In the genomic region with DNA sequence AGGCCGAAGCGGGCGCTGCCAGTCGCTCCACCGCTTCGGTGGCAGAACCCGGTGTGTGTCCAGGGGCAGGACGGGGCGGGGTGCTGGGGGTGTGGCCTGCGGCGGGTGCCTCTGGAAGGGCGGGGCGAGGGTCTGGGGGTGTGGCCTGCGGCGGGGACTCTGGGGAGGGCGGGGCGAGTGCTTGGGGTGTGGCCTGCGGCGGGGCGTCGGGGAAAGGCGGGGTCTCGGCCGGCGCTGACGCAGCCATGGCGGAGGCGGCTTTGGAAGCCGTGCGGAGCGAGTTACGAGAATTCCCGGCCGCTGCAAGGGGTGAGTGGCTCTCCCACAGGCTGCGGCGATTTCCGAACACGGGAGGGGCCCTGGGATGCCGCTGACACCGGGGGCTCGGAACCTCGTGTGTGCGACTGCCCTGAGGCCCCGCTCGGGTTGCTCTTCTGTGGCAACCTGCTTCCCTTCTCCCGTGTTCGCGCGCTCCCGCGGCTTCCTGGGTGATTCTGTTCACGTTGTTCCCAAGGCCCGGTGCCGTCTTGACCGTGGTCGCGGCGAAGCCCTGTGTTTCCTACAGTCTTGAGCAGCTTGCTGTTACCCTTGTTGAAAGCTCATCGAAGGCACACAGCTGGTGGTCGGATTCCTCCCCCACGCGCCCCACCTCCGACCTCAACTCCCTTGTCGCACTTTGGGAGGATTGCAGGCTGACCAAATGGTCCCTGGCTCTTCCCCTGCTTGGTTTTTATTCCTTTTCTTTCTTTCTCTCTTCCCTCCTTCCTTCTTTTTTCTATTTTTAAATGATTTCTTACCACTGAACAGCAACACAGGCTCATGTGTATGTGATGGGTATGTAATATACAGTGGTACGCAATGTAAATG, we compare ENCODE assay signal across 8 cellular contexts. TPM values are rescaled to one million over a fixed set of nuclear protein-coding genes. Genes with fewer than 3 reads are reported as not detected.
DNase-seq lines count a peak whose midpoint lies in the region; TF ChIP-seq lines count a peak whose summit lies in the region.

A gene (plus strand): TSS at position 213 of the 867 bp plus-strand sequence. CDS start 33 bp downstream, at position 246.

- peak within 1 kb of the TSS; percentile 86 for H3K9ac ChIP-seq in trophoblast cell (ENCODE audit: low read length)

- H3K27me3 ChIP-seq in H7 (ENCODE audit: control insufficient read depth, insufficient read depth, low read length) (peaks cover 2% of the 10 kb centered on the region; the same call in 1 of the 2 replicates), cardiac muscle cell (no peaks in the 10 kb centered on the region), trophoblast cell (ENCODE audit: insufficient read depth, low read length) (no peaks in the 10 kb centered on the region), tibial nerve (no peaks in the 10 kb centered on the region)

- peak within 1 kb of the TSS; percentile 78 for H3K18ac ChIP-seq in trophoblast cell (ENCODE audit: low read length)

- H3K36me3 ChIP-seq in H7 (replicated peaks; ENCODE audit: control insufficient read depth, insufficient read depth, low read length) (peaks cover 1% of the 10 kb centered on the region), cardiac muscle cell (peaks cover 7% of the 10 kb centered on the region), trophoblast cell (ENCODE audit: control insufficient read depth in 1 of 2, insufficient read depth in 2 of 2, low read length in 2 of 2) (peaks cover 26 to 35% of the 10 kb centered on the region in 2 experiments), tibial nerve (peaks cover 0 to 60% (median 0%) of the 10 kb centered on the region in 3 donors)

- peaks cover 3% of the 10 kb centered on the region for H3K79me2 ChIP-seq in trophoblast cell (ENCODE audit: control insufficient read depth, insufficient read depth, low read length, poor library complexity)

- H3K23ac ChIP-seq in trophoblast cell (ENCODE audit: low read length) = no peak within 1 kb of the TSS

- H2BK5ac ChIP-seq in trophoblast cell (ENCODE audit: low read depth, low read length, poor library complexity) = peak within 1 kb of the TSS; percentile 60

- WGBS in trophoblast cell (ENCODE audit: extremely low coverage, insufficient coverage, insufficient read length) = no CpG with 5 or more reads among the region's 65 CpGs
- 0 to 1% methylated on average over 36 to 49 of the region's 65 CpGs for WGBS in tibial nerve, 2 donors

- H2AK5ac ChIP-seq in trophoblast cell (ENCODE audit: low read length) = no peak within 1 kb of the TSS

- no peaks in the 10 kb centered on the region for H3K4me1 ChIP-seq in cardiac muscle cell (ENCODE audit: low read depth)
- H3K4me1 ChIP-seq in trophoblast cell (ENCODE audit: control insufficient read depth in 1 of 2, insufficient read depth in 2 of 2, low read length in 2 of 2) = peaks cover 0 to 4% of the 10 kb centered on the region in 2 experiments
- peaks cover 0 to 29% (median 7%) of the 10 kb centered on the region in 4 donors for H3K4me1 ChIP-seq in tibial nerve

- H4K91ac ChIP-seq in trophoblast cell (ENCODE audit: low read depth, low read length) = peak within 1 kb of the TSS; percentile 50

- DNase-seq in GF-D8 (lab: John Stamatoyannopoulos, UW) = peak; percentile 5
- DNase-seq in H7 = peak; percentile 100
- peak; percentile 57 for DNase-seq in MV-4-11 (lab: John Stamatoyannopoulos, UW)
- DNase-seq in SW480 (ENCODE audit: low spot score) = peak; percentile 71
- DNase-seq in activated naive CD8-positive, alpha-beta T cell treated with anti-CD3 and anti-CD28 coated beads, Interleukin-2, amount 50 U/mL, for 16 hours (ENCODE audit: low read depth, low spot score) = peak; percentile 97
- peak; percentile 92 to 96 for DNase-seq in cardiac muscle cell (ENCODE audit: low read depth in 1 of 2, low spot score in 1 of 2)
- DNase-seq in trophoblast cell = peak; percentile 81 to 86
- DNase-seq in tibial nerve (ENCODE audit: low spot score in 2 of 2) = peak; percentile 87 to 93

- peak within 1 kb of the TSS; percentile 85 for H4K8ac ChIP-seq in trophoblast cell (ENCODE audit: low read depth, low read length)

- peak within 1 kb of the TSS; percentile 25 for H2BK12ac ChIP-seq in trophoblast cell (ENCODE audit: low read length)

- peak within 1 kb of the TSS; percentile 83 for H3K14ac ChIP-seq in trophoblast cell (ENCODE audit: low read length)

- peak; percentile 57 to 83 for TF ChIP-seq POLR2A in tibial nerve (IDR thresholded peaks at IDR 0.05)

- peak within 1 kb of the TSS; percentile 34 for H3K4ac ChIP-seq in trophoblast cell (ENCODE audit: low read depth, low read length)

- H3K79me1 ChIP-seq in trophoblast cell (ENCODE audit: low read length) = peaks cover 6% of the 10 kb centered on the region

- TF ChIP-seq CTCF in cardiac muscle cell (IDR thresholded peaks at IDR 0.05; ENCODE audit: low read depth, low read length) (no peak), tibial nerve (IDR thresholded peaks at IDR 0.05) (peak in 2 of 5 experiments; percentile 23 to 24)

- H3K27ac ChIP-seq in cardiac muscle cell = peak within 1 kb of the TSS; percentile 84
- no peak within 1 kb of the TSS for H3K27ac ChIP-seq in trophoblast cell (ENCODE audit: low read depth, low read length)
- peak within 1 kb of the TSS; percentile 74 to 96 (median 88) for H3K27ac ChIP-seq in tibial nerve

- H4K12ac ChIP-seq in trophoblast cell (ENCODE audit: low read depth, low read length) = peak within 1 kb of the TSS; percentile 34

- peak; percentile 49 to 93 for TF ChIP-seq EP300 in tibial nerve (IDR thresholded peaks at IDR 0.05)

- H2AFZ ChIP-seq in trophoblast cell (ENCODE audit: insufficient read depth, low read length, poor library complexity) = peak within 1 kb of the TSS; percentile 87

- H3K4me3 ChIP-seq in H7 (ENCODE audit: insufficient read depth, low read depth, low read length) = peak within 1 kb of the TSS; percentile 97
- H3K4me3 ChIP-seq in cardiac muscle cell = peak within 1 kb of the TSS; percentile 79
- peak within 1 kb of the TSS; percentile 87 for H3K4me3 ChIP-seq in trophoblast cell (ENCODE audit: low read depth, low read length)
- peak within 1 kb of the TSS; percentile 58 to 88 (median 70) for H3K4me3 ChIP-seq in tibial nerve

- H2BK120ac ChIP-seq in trophoblast cell (ENCODE audit: insufficient read depth, low read length, poor library complexity) = peak within 1 kb of the TSS; percentile 44

- H3K9me3 ChIP-seq in cardiac muscle cell (ENCODE audit: low read depth) (no peaks in the 10 kb centered on the region), trophoblast cell (ENCODE audit: insufficient read depth, low read depth, low read length) (no peaks in the 10 kb centered on the region), tibial nerve (no peaks in the 10 kb centered on the region)

- H3K4me2 ChIP-seq in trophoblast cell (ENCODE audit: low read length) = peak within 1 kb of the TSS; percentile 95

RNA-seq across cellular contexts. Expression of the gene that starts here (rescaled TPM):
- 10.7 and 12.3 TPM in 2 replicates for total RNA-seq in H7 (2014; rRNA removed; shearing (Covaris generic))
- total RNA-seq in cardiac muscle cell (22.8 and 29.4 TPM in 2 replicates), tibial nerve (10 to 100 TPM in 3 of 4 donors, 1 to 10 TPM in 1; 9.0 to 16.8 (median 12.0) TPM)
- polyA plus RNA-seq in cardiac muscle cell = 17.4 and 27.6 TPM in 2 replicates
- polyA plus RNA-seq in trophoblast cell (2013) = 6.6 and 7.8 TPM in 2 replicates

Comparison
In these comparisons a context has a peak if more than half of its experiments do, and no peak if none do; other contexts are left out.
1. DNase-seq: peak in every context shown above with its lines; median percentile 100 in H7; 97 in activated naive CD8-positive, alpha-beta T cell treated with anti-CD3 and anti-CD28 coated beads, Interleukin-2, amount 50 U/mL, for 16 hours; 94 in cardiac muscle cell; 90 in tibial nerve; 84 in trophoblast cell; 71 in SW480; 57 in MV-4-11; 5 in GF-D8.